17 cellular contexts compared by ENCODE assay signal in genomic region chr7:12397671-12398070, GRCh38. TPM values are rescaled to one million over a fixed set of nuclear protein-coding genes. Genes with fewer than 3 reads are reported as not detected.
A peak's percentile ranks its signal among the peaks of the same experiment; 100 is the strongest.
DNase-seq lines count a peak whose midpoint lies in the region.
"Had no signal": no experiment of that assay in that cellular context is flagged by ENCODE, and none has a peak within 500 bp of the region (broad histone marks: within the 10 kb centered on the region; RNA-seq: fewer than 3 reads in every experiment).

No MANE protein-coding gene starts in this region.

- peak; percentile 34 for DNase-seq in DMS 273 (lab: John Stamatoyannopoulos, UW; ENCODE audit: unreplicated experiment)
- no peak for DNase-seq in DMS 273 treated with DMSO at 0.1 percent for 48 hours (lab: John Stamatoyannopoulos, UW)
- peak; percentile 70 for DNase-seq in LHCN-M2 (ENCODE audit: low read depth)
- DNase-seq in NCI-H2171 treated with DMSO at 0.1 percent for 48 hours (lab: John Stamatoyannopoulos, UW): peak; percentile 77
- DNase-seq in activated naive CD4-positive, alpha-beta T cell (lab: John Stamatoyannopoulos, UW): no peak
- no peak for DNase-seq in CD1c-positive myeloid dendritic cell (ENCODE audit: extremely low spot score)
- DNase-seq: ACHN; AML-193; BE2C; Calu3; CD4-positive, alpha-beta memory T cell; COR-L47; DMS79 treated with DMSO at 0.1 percent for 48 hours; GF-D8; H9 had no signal

RNA-seq across cellular contexts. Expression of gene VWDE, which starts 6.0 kb away (rescaled TPM):
- 0.11 and 0.51 TPM in 2 replicates for total RNA-seq in LHCN-M2 (2014; rRNA removed)
- not detected for polyA plus RNA-seq in LHCN-M2 (2012)
- total RNA-seq: G401 had no signal
- polyA plus RNA-seq: CD14-positive monocyte had no signal

Comparison
In these comparisons a context has a peak if more than half of its experiments do, and no peak if none do; other contexts are left out.
1. DNase-seq: peak in DMS 273 (single experiment), LHCN-M2 (single experiment) and NCI-H2171 treated with DMSO at 0.1 percent for 48 hours (single experiment); none in DMS 273 treated with DMSO at 0.1 percent for 48 hours (single experiment), activated naive CD4-positive, alpha-beta T cell (0 of 4) and CD1c-positive myeloid dendritic cell (single experiment).